In genomic region chr10:6182454-6183098, GRCh38 we compare ENCODE assay signal across 19 cellular contexts. TPM values are rescaled to one million over a fixed set of nuclear protein-coding genes. Genes with fewer than 3 reads are reported as not detected.
DNase-seq lines count a peak whose midpoint lies in the region; ATAC-seq and TF ChIP-seq lines count a peak whose summit lies in the region.
"Had no signal": no experiment of that assay in that cellular context is flagged by ENCODE, and none has a peak within 500 bp of the region (broad histone marks: within the 10 kb centered on the region; RNA-seq: fewer than 3 reads in every experiment).

No MANE protein-coding gene starts in this region.

- peaks cover 12% of the 10 kb centered on the region for H3F3A ChIP-seq in smooth muscle cell (ENCODE audit: low read depth)

- H3K79me2 ChIP-seq in smooth muscle cell (ENCODE audit: low read depth), result peaks cover 52% of the 10 kb centered on the region

- no peak overlapping the region for H3K9ac ChIP-seq in smooth muscle cell (ENCODE audit: low read depth)

- DNase-seq in Right ventricle myocardium inferior (ENCODE audit: missing footprints), result no peak
- DNase-seq in cardiac septum (ENCODE audit: low spot score), result no peak
- DNase-seq in cardiac muscle cell (ENCODE audit: low read depth in 1 of 2, low spot score in 1 of 2), result no peak
- peak in 1 of 3 donors; percentile 28 for DNase-seq in mucosa of descending colon
- no peak for DNase-seq in smooth muscle cell (lab: John Stamatoyannopoulos, UW; ENCODE audit: unreplicated experiment)
- DNase-seq in NCI-H2029 (lab: John Stamatoyannopoulos, UW), result no peak
- DNase-seq in ecto neural progenitor cell (ENCODE audit: low spot score), result no peak
- DNase-seq in RPMI8226, result no peak
- DNase-seq: activated CD4-positive, alpha-beta T cell treated with anti-CD3 and anti-CD28 coated beads for 36 hours; activated CD8-positive, alpha-beta memory T cell treated with anti-CD3 and anti-CD28 coated beads, Interleukin-2, amount 50 U/mL, for 4 hours; cortex of kidney; EL; head of caudate nucleus; NCI-H1436 treated with DMSO at 0.1 percent for 48 hours; NCI-H226; stimulated activated naive B cell treated with anti-CD40 and anti-IgM and Interleukin-4, amounts not matched to agents 10 μg/mL and 1 μg/mL and 100 μg/mL, for 72 hours; T-helper 9 cell had no signal

- intact Hi-C loops in Right ventricle myocardium inferior (cut with DNase I), result no loop called here
- intact Hi-C loops in cardiac septum (cut with DNase I), result no loop called here
- intact Hi-C loops in mucosa of descending colon (cut with DNase I, micrococcal nuclease), result no loop called here

- TF ChIP-seq CTCF in cardiac muscle cell (IDR thresholded peaks at IDR 0.05; ENCODE audit: low read depth, low read length) (no peak), mucosa of descending colon (IDR thresholded peaks at IDR 0.05) (no peak), smooth muscle cell (IDR thresholded peaks at IDR 0.05; ENCODE audit: borderline replicate concordance, insufficient read depth, poor library complexity, severe bottlenecking) (no peak)

- H3K9me3 ChIP-seq in cardiac muscle cell (ENCODE audit: low read depth) (no peaks in the 10 kb centered on the region), mucosa of descending colon (no peaks in the 10 kb centered on the region), smooth muscle cell (replicated peaks; ENCODE audit: low read depth) (no peaks in the 10 kb centered on the region)
- H3K9me3 ChIP-seq: ovary, SJSA1 had no signal

- 55% methylated on average over 14 of the region's 16 CpGs for WGBS in smooth muscle cell (ENCODE audit: low lambda C conversion rate)

- H3K4me3 ChIP-seq in cardiac muscle cell (no peak overlapping the region), mucosa of descending colon (no peak overlapping the region), smooth muscle cell (no peak overlapping the region)
- H3K4me3 ChIP-seq: ovary, SJSA1 had no signal

- H2AFZ ChIP-seq in smooth muscle cell (ENCODE audit: low read depth), result no peak overlapping the region

- H3K4me2 ChIP-seq in smooth muscle cell, result no peak overlapping the region

- peaks cover 3% of the 10 kb centered on the region for H4K20me1 ChIP-seq in smooth muscle cell (ENCODE audit: low read depth)

- no peaks in the 10 kb centered on the region for H3K36me3 ChIP-seq in cardiac muscle cell
- H3K36me3 ChIP-seq in mucosa of descending colon (ENCODE audit: low read depth), result no peaks in the 10 kb centered on the region
- H3K36me3 ChIP-seq in smooth muscle cell (ENCODE audit: low read depth), result no peaks in the 10 kb centered on the region
- H3K36me3 ChIP-seq: ovary had no signal

- H3K4me1 ChIP-seq in cardiac muscle cell (ENCODE audit: low read depth) (peaks cover 29% of the 10 kb centered on the region), mucosa of descending colon (ENCODE audit: low read depth) (peaks cover 7% of the 10 kb centered on the region), smooth muscle cell (ENCODE audit: low read depth) (no peaks in the 10 kb centered on the region)

- H3K27ac ChIP-seq in cardiac muscle cell (peak overlapping the region; percentile 49), smooth muscle cell (ENCODE audit: low read depth) (no peak overlapping the region)
- H3K27ac ChIP-seq: SJSA1 had no signal

- H3K27me3 ChIP-seq in cardiac muscle cell (no peaks in the 10 kb centered on the region), smooth muscle cell (ENCODE audit: low read depth) (no peaks in the 10 kb centered on the region)
- H3K27me3 ChIP-seq: ovary, SJSA1 had no signal

- ATAC-seq in Right ventricle myocardium inferior (peak; percentile 49), mucosa of descending colon (peak; percentile 54)
- ATAC-seq: activated CD4-positive, alpha-beta T cell treated with anti-CD3 and anti-CD28 coated beads for 36 hours had no signal

RNA-seq across cellular contexts. Expression of gene PFKFB3, which starts 20.2 kb away (rescaled TPM):
- total RNA-seq in Right ventricle myocardium inferior (28.1 TPM), cardiac septum (13.8 TPM), cardiac muscle cell (47.6 and 55.8 TPM in 2 replicates), mucosa of descending colon (10 to 100 TPM; 19.3 to 39.0 (median 21.7) TPM), smooth muscle cell (45.7 and 61.3 TPM in 2 replicates)
- polyA plus RNA-seq in cardiac muscle cell (37.1 and 47.6 TPM in 2 replicates), smooth muscle cell (68.3 and 73.4 TPM in 2 replicates)
